ENCODE assay signal across 14 cellular contexts in the genomic region with DNA sequence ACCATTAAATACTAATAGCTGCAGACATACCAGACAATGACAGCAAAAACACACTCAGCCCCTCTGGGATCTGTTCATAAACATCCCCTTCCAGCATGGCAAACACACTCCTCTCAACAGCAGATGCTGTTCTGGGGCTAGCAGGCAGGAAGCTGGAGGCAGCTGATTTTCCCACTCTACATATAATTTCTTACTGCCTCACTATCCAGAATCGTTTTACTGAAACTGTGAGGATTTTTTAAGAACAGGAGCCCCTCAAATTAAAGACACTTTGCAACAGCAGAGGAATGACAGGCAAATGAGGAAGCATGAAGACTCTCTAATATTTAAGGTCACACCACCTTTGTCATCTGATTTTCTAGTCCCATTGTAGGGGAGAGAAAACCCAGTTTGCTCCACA. TPM values are rescaled to one million over a fixed set of nuclear protein-coding genes. Genes with fewer than 3 reads are reported as not detected.
DNase-seq lines count a peak whose midpoint lies in the region; ATAC-seq and TF ChIP-seq lines count a peak whose summit lies in the region.
"Had no signal": no experiment of that assay in that cellular context is flagged by ENCODE, and none has a peak within 500 bp of the region (broad histone marks: within the 10 kb centered on the region; RNA-seq: fewer than 3 reads in every experiment).

No MANE protein-coding gene starts in this region.

- no peak for TF ChIP-seq CTCF in SK-N-SH (IDR thresholded peaks at IDR 0.05)
- no peak for TF ChIP-seq CTCF in brain (conservative IDR thresholded peaks at IDR 0.05)
- TF ChIP-seq CTCF in GM10248 (IDR thresholded peaks at IDR 0.05; ENCODE audit: control extremely low read depth, extremely low read depth, low read depth, missing control alignments) = no peak

- H3K4me3 Mint-ChIP-seq in brain = peak overlapping the region; percentile 92 to 96 (median 94)

- H3K4me3 ChIP-seq in SK-N-SH (ENCODE audit: low read depth in 2 of 2, low read length in 1 of 2) = peak overlapping the region in 1 of 2 experiments; percentile 61; a peak in 2 of 4 replicates
- H3K4me3 ChIP-seq: smooth muscle cell, vagina had no signal

- H3K27me3 ChIP-seq in SK-N-SH (ENCODE audit: insufficient read depth) = no peaks in the 10 kb centered on the region
- H3K27me3 ChIP-seq: vagina had no signal

- H3K27ac ChIP-seq in SK-N-SH (ENCODE audit: low read depth in 2 of 2, low read length in 1 of 2) = peak overlapping the region in 1 of 2 experiments; percentile 74; a peak in 2 of 4 replicates
- H3K27ac ChIP-seq: vagina had no signal

- peaks cover 0 to 20% of the 10 kb centered on the region in 2 experiments for H3K36me3 ChIP-seq in SK-N-SH (replicated peaks in 1 of 2; ENCODE audit: control insufficient read depth in 1 of 2, insufficient read depth in 2 of 2, low read length in 1 of 2)
- H3K36me3 ChIP-seq: vagina had no signal

- no peaks in the 10 kb centered on the region for H3K79me2 ChIP-seq in SK-N-SH (ENCODE audit: insufficient read depth)

- in situ Hi-C loops in KBM-7 (cut with MboI; ENCODE audit: low pct_unique_long_range_greater_than_20kb, low sequenced_read_pairs) = no loop called here

- CTCF ChIA-PET in SK-N-SH (lab: Yijun Ruan, JAX) (interaction anchor here (2.1 kb wide), 1 partner anchor 138 kb away, joined by 6 read pairs; no protein-coding TSS in a partner anchor), GM10248 (lab: Yijun Ruan, JAX) (interaction anchor here (1.9 kb wide), 1 partner anchor 10 kb away, joined by 6 read pairs; no protein-coding TSS in a partner anchor)

- peaks cover 0 to 15% of the 10 kb centered on the region in 2 experiments; a peak in 2 of 4 replicates for H3K4me1 ChIP-seq in SK-N-SH (ENCODE audit: control insufficient read depth in 1 of 2, insufficient read depth in 2 of 2, low read depth in 1 of 2, low read length in 1 of 2)

- H3K4me2 ChIP-seq in SK-N-SH = no peak overlapping the region; the same call in 1 of the 2 replicates
- H3K4me2 ChIP-seq: smooth muscle cell had no signal

- peaks cover 11% of the 10 kb centered on the region for H3K27me3 Mint-ChIP-seq in brain

- TF ChIP-seq RAD21 in SK-N-SH (IDR thresholded peaks at IDR 0.05; ENCODE audit: low read length) = no peak

- no peaks in the 10 kb centered on the region for H4K20me1 ChIP-seq in SK-N-SH (ENCODE audit: insufficient read depth)

- H3K36me3 Mint-ChIP-seq in brain = peaks cover 14% of the 10 kb centered on the region

- ATAC-seq in SK-N-SH treated with all-trans-retinoic acid at 6 μM for 48 hours (no peak), GM21576 (IDR thresholded peaks at IDR 0.05; ENCODE audit: unreplicated experiment) (no peak), HG02759 (IDR thresholded peaks at IDR 0.05; ENCODE audit: unreplicated experiment) (no peak)
- ATAC-seq: activated CD4-positive, CD25-positive, alpha-beta regulatory T cell treated with anti-CD3 and anti-CD28 coated beads, Interleukin-2, amount 50 U/mL, for 24 hours had no signal

- no peak overlapping the region for H2AFZ ChIP-seq in SK-N-SH (ENCODE audit: low read depth)

- 5% methylated on average over 1 of the region's 1 CpG for WGBS in SK-N-SH (ENCODE audit: low lambda C conversion rate)

- no peak overlapping the region for H3K9ac ChIP-seq in SK-N-SH

- TF ChIP-seq EP300 in SK-N-SH (IDR thresholded peaks at IDR 0.05; ENCODE audit: borderline replicate concordance in 1 of 2, low read depth in 1 of 2, low read length in 1 of 2) = no peak

- DNase-seq in SK-N-SH = peak; percentile 34
- DNase-seq in midbrain (lab: John Stamatoyannopoulos, UW) = peak; percentile 65
- DNase-seq in GM10248 (ENCODE audit: extremely low spot score) = no peak
- no peak for DNase-seq in KBM-7
- DNase-seq: COR-L47; NCI-H1436; stimulated activated naive CD4-positive, alpha-beta T cell treated with Interleukin-2 at 50 U/mL for 16 hours had no signal

- H3K4me1 Mint-ChIP-seq in brain = peaks cover 55% of the 10 kb centered on the region

- H3F3A ChIP-seq in SK-N-SH (replicated peaks; ENCODE audit: insufficient read depth) = no peaks in the 10 kb centered on the region

- H3K9me3 Mint-ChIP-seq in brain = peaks cover 0 to 3% (median 0%) of the 10 kb centered on the region in 5 experiments

- POLR2A ChIA-PET in SK-N-SH (lab: Yijun Ruan, JAX) (no interaction called here), GM10248 (lab: Yijun Ruan, JAX) (no interaction called here)

- no peaks in the 10 kb centered on the region for H3K9me3 ChIP-seq in SK-N-SH
- H3K9me3 ChIP-seq: vagina had no signal

- peak overlapping the region; percentile 92 to 99 (median 97) for H3K27ac Mint-ChIP-seq in brain

- H3K9me2 ChIP-seq in SK-N-SH = no peaks in the 10 kb centered on the region

TF ChIP-seq in SK-N-SH, 30 proteins besides CTCF, POLR2A, EP300 and RAD21:
- TF ChIP-seq EZH2phosphoT487 (IDR thresholded peaks at IDR 0.05; ENCODE audit: borderline replicate concordance, low read depth) (no peak), MXI1 (IDR thresholded peaks at IDR 0.05; ENCODE audit: low read depth, low read length) (peak; percentile 74; the same call in 1 of the 2 replicates), GATA2 (CRISPR knock-in tag; IDR thresholded peaks at IDR 0.05) (no peak)
- TF ChIP-seq, protein P1, sequence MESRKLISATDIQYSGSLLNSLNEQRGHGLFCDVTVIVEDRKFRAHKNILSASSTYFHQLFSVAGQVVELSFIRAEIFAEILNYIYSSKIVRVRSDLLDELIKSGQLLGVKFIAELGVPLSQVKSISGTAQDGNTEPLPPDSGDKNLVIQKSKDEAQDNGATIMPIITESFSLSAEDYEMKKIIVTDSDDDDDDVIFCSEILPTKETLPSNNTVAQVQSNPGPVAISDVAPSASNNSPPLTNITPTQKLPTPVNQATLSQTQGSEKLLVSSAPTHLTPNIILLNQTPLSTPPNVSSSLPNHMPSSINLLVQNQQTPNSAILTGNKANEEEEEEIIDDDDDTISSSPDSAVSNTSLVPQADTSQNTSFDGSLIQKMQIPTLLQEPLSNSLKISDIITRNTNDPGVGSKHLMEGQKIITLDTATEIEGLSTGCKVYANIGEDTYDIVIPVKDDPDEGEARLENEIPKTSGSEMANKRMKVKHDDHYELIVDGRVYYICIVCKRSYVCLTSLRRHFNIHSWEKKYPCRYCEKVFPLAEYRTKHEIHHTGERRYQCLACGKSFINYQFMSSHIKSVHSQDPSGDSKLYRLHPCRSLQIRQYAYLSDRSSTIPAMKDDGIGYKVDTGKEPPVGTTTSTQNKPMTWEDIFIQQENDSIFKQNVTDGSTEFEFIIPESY (IDR thresholded peaks at IDR 0.05; ENCODE audit: borderline replicate concordance, low read depth) = no peak
TF ChIP-seq in SK-N-SH: peak in this region for 1.

TF ChIP-seq in SK-N-SH treated with all-trans-retinoic acid at 6 μM for 48 hours, 23 proteins besides CTCF, POLR2A, EP300 and RAD21:
- TF ChIP-seq ARNTL (CRISPR knock-in tag; IDR thresholded peaks at IDR 0.05; ENCODE audit: borderline replicate concordance, low read depth) = no peak
- no peak for TF ChIP-seq CSRNP3 (CRISPR knock-in tag; IDR thresholded peaks at IDR 0.05)
- no peak for TF ChIP-seq SNAI2 (CRISPR knock-in tag; IDR thresholded peaks at IDR 0.05)

RNA-seq across cellular contexts. Expression of gene MAPK10, which starts 2.2 kb away (rescaled TPM):
- polyA plus RNA-seq in SK-N-SH (2012; rRNA removed) (8.1 and 13.0 TPM in 2 replicates), brain (ENCODE audit: insufficient read depth, low read depth, low replicate concordance) (31.1 TPM)
- 5.7 and 5.9 TPM in 2 replicates for polyA plus RNA-seq in SK-N-SH (2012; cell fraction: cytosol; rRNA removed)
- polyA plus RNA-seq in SK-N-SH (2012; cell fraction: nucleus; rRNA removed) = 22.4 and 45.1 TPM in 2 replicates

Comparison
In these comparisons a context has a peak if more than half of its experiments do, and no peak if none do; other contexts are left out.
1. DNase-seq: peak in SK-N-SH (single experiment) and midbrain (single experiment); none in GM10248 (single experiment) and KBM-7 (single experiment).